ENCODE assay signal across 1 cellular context in the genomic region with DNA sequence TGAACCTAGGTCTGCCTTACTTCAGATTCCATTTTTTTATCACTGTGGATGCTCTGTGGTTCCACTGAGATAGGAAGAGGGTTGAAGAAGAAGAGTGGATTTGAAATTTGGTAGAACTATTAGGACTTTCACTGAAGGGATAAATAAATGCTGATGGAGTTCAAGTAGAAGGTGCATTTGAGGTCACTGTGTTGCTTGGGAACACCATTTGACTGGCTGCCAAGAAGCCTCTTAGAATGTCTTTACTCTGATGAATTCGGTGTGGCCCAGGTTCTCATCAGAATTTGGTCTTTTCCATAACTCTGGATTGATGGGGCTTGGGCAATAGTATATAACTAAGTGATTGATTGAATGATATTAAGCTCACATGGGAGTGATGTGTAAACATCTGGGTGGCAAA.
TF ChIP-seq lines count a peak whose summit lies in the region.

No MANE protein-coding gene starts in this region.

TF ChIP-seq in SK-N-SH treated with all-trans-retinoic acid at 6 μM for 48 hours, 23 proteins besides CTCF, POLR2A, EP300 and RAD21 (continued from another document):
- no peak for TF ChIP-seq PATZ1 (CRISPR knock-in tag; IDR thresholded peaks at IDR 0.05; ENCODE audit: borderline replicate concordance)
- TF ChIP-seq PPARA (CRISPR knock-in tag; IDR thresholded peaks at IDR 0.05; ENCODE audit: borderline replicate concordance), result no peak
- TF ChIP-seq OSR1 (CRISPR knock-in tag; IDR thresholded peaks at IDR 0.05), result no peak
TF ChIP-seq in SK-N-SH treated with all-trans-retinoic acid at 6 μM for 48 hours: peak in this region for 0.
